Comparison of ENCODE assay signal across 10 cellular contexts in the genomic region with DNA sequence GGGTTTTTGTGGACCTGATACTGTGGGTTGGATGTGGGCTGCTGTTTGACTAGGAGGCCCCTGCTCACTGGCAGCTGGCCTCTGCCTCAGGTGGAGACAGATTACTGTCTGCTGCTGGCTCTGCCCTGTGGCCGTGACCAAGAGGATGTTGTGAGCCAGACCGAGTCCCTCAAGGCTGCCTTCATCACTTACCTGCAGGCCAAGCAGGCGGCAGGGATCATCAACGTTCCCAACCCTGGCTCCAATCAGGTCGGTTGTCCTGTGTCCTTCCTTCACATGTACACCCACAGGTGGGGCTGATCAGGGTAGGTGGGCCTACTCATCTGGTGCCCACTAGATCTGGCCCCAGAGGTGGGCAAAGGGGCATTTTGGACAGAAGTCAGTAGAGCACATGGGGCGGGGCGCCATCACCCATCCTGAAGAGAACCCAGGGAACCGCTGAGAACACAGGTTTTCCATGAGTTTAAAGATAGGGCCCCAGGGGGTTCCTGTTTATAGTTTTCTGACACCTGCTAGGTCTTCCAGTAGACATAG. TPM values are rescaled to one million over a fixed set of nuclear protein-coding genes. Genes with fewer than 3 reads are reported as not detected.
DNase-seq lines count a peak whose midpoint lies in the region; ATAC-seq, FAIRE-seq and TF ChIP-seq lines count a peak whose summit lies in the region.
"Had no signal": no experiment of that assay in that cellular context is flagged by ENCODE, and none has a peak within 500 bp of the region (broad histone marks: within the 10 kb centered on the region; RNA-seq: fewer than 3 reads in every experiment).

No MANE protein-coding gene starts in this region.

- H3K4me3 ChIP-seq in endothelial cell of umbilical vein (replicated peaks in 1 of 3; ENCODE audit: insufficient read depth in 1 of 3, low read depth in 1 of 3, low read length in 3 of 3) (no peak overlapping the region), psoas muscle (no peak overlapping the region)

- dilution Hi-C loops in endothelial cell of umbilical vein (cut with MboI; ENCODE audit: extremely low pct_ligation_motif_present, low sequenced_read_pairs) = no loop called here

- intact Hi-C loops in endothelial cell of umbilical vein (cut with micrococcal nuclease) = loop anchor here (2.0 kb wide), 2 partner anchors 38 to 142 kb away; partner anchors contain the start of gene ZBTB17
- intact Hi-C loops in psoas muscle (cut with DNase I) = no loop called here

- H3K36me3 ChIP-seq in endothelial cell of umbilical vein (ENCODE audit: control insufficient read depth in 2 of 2, extremely low read depth in 1 of 2, insufficient read depth in 2 of 2, low read length in 2 of 2) (peaks cover 19 to 47% of the 10 kb centered on the region in 2 experiments), psoas muscle (ENCODE audit: insufficient read depth in 1 of 2, low read depth in 1 of 2) (peaks cover 5 to 99% of the 10 kb centered on the region in 2 donors)

- POLR2A ChIA-PET in endothelial cell of umbilical vein (lab: Charles Lee) = interaction anchor here (0.7 to 1.5 kb wide), 2 partner anchors 11 to 44 kb away, joined by 4 read pairs; no protein-coding TSS in a partner anchor

- H3K27ac ChIP-seq in C4-2B (peak overlapping the region; percentile 27; the same call in 1 of the 2 replicates), endothelial cell of umbilical vein (ENCODE audit: insufficient read depth, low read depth, low read length) (peak overlapping the region; percentile 27), psoas muscle (peak overlapping the region; percentile 23)

- no peak overlapping the region for H3K4me3 Mint-ChIP-seq in HFFc6

- FAIRE-seq in endothelial cell of umbilical vein (lab: Jason Lieb, UNC) = no peak

- H3K9me3 Mint-ChIP-seq in HFFc6 = no peaks in the 10 kb centered on the region

- H3K4me1 Mint-ChIP-seq in HFFc6 (ENCODE audit: low read depth) = peaks cover 32% of the 10 kb centered on the region

- H3K27me3 ChIP-seq in endothelial cell of umbilical vein (ENCODE audit: control insufficient read depth in 2 of 2, insufficient read depth in 2 of 2, low read length in 2 of 2) = no peaks in the 10 kb centered on the region
- no peaks in the 10 kb centered on the region for H3K27me3 ChIP-seq in psoas muscle (ENCODE audit: insufficient read depth in 3 of 3, low read length in 2 of 3)

- H2AFZ ChIP-seq in endothelial cell of umbilical vein (ENCODE audit: low read depth, low read length) = no peak overlapping the region

- H3K79me2 ChIP-seq in endothelial cell of umbilical vein (ENCODE audit: control insufficient read depth, insufficient read depth, low read length) = no peaks in the 10 kb centered on the region

- H4K20me1 ChIP-seq in endothelial cell of umbilical vein (replicated peaks; ENCODE audit: control insufficient read depth, extremely low read depth, insufficient read depth, low read length) = no peaks in the 10 kb centered on the region

- H3K4me2 ChIP-seq in endothelial cell of umbilical vein (ENCODE audit: insufficient read depth, low read length) = no peak overlapping the region

- peaks cover 16% of the 10 kb centered on the region for H3K27me3 Mint-ChIP-seq in HFFc6 (ENCODE audit: insufficient read depth)

- DNase-seq in HFFc6 (no peak), endothelial cell of umbilical vein (ENCODE audit: low read depth, low spot score) (no peak), psoas muscle (no peak), cerebellum (ENCODE audit: low spot score) (no peak), DMS79 (lab: John Stamatoyannopoulos, UW) (no peak)
- DNase-seq: activated naive CD4-positive, alpha-beta T cell treated with Interleukin-2 at 50 U/mL for 16 hours; Caco-2 had no signal

- no TSS peak for BruUV-seq in endothelial cell of umbilical vein (replicated peaks; lab: Mats Ljungman, UMichigan)

- H3K27ac Mint-ChIP-seq in HFFc6 = peak overlapping the region; percentile 85

- ATAC-seq in psoas muscle (no peak), GM21367 (IDR thresholded peaks at IDR 0.05; ENCODE audit: unreplicated experiment) (no peak), HG03520 (IDR thresholded peaks at IDR 0.05; ENCODE audit: unreplicated experiment) (no peak)

- H3K36me3 Mint-ChIP-seq in HFFc6 (ENCODE audit: low read depth) = peaks cover 31% of the 10 kb centered on the region

- CTCF ChIA-PET in endothelial cell of umbilical vein (lab: Charles Lee) = interaction anchor here (1.2 to 2.0 kb wide), 7 partner anchors 11 to 147 kb away, joined by 3 to 15 read pairs (median 4); partner anchors contain the start of gene ZBTB17

- no peak for TF ChIP-seq CTCF in C4-2B (conservative IDR thresholded peaks at IDR 0.05)
- TF ChIP-seq CTCF in HFFc6 (IDR thresholded peaks at IDR 0.05) = no peak
- TF ChIP-seq CTCF in endothelial cell of umbilical vein (IDR thresholded peaks at IDR 0.05; ENCODE audit: extremely low read depth in 1 of 2, insufficient read depth in 1 of 2, low read depth in 1 of 2, low read length in 2 of 2) = no peak
- no peak for TF ChIP-seq CTCF in psoas muscle (IDR thresholded peaks at IDR 0.05)

- no peaks in the 10 kb centered on the region for H3K9me1 ChIP-seq in endothelial cell of umbilical vein (replicated peaks; ENCODE audit: control insufficient read depth, extremely low read depth, insufficient read depth, low read length)

- no peak overlapping the region for H3K9ac ChIP-seq in endothelial cell of umbilical vein (replicated peaks; ENCODE audit: extremely low read depth, insufficient read depth, low read length)

- H3K4me1 ChIP-seq in endothelial cell of umbilical vein (ENCODE audit: control insufficient read depth, extremely low read depth, insufficient read depth, low read length) = peaks cover 26% of the 10 kb centered on the region
- H3K4me1 ChIP-seq in psoas muscle = peaks cover 17% of the 10 kb centered on the region
- H3K4me1 ChIP-seq: Caco-2 had no signal

- H3K9me3 ChIP-seq in endothelial cell of umbilical vein (replicated peaks; ENCODE audit: control insufficient read depth, insufficient read depth, low read length) = no peaks in the 10 kb centered on the region
- H3K9me3 ChIP-seq in psoas muscle = no peaks in the 10 kb centered on the region
- H3K9me3 ChIP-seq: Caco-2 had no signal

- 90 to 91% (median 90%) methylated on average over 8 of the region's 8 CpGs for WGBS in psoas muscle, 3 donors

- TF ChIP-seq POLR2A in endothelial cell of umbilical vein (IDR thresholded peaks at IDR 0.05; ENCODE audit: low read depth, low read length) = no peak

TF ChIP-seq in endothelial cell of umbilical vein, 7 proteins besides CTCF, POLR2A, EP300 and RAD21:
- TF ChIP-seq, protein P1, sequence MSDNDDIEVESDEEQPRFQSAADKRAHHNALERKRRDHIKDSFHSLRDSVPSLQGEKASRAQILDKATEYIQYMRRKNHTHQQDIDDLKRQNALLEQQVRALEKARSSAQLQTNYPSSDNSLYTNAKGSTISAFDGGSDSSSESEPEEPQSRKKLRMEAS (IDR thresholded peaks at IDR 0.05; ENCODE audit: insufficient read depth, insufficient read length) = no peak
- TF ChIP-seq JUN (IDR thresholded peaks at IDR 0.05; ENCODE audit: borderline replicate concordance, insufficient read depth, insufficient read length, low read depth) (no peak), EZH2 (IDR thresholded peaks at IDR 0.05; ENCODE audit: borderline replicate concordance, low read depth, low read length, severe bottlenecking) (no peak), MYC (IDR thresholded peaks at IDR 0.05; ENCODE audit: low read depth, low read length) (no peak), FOS (IDR thresholded peaks at IDR 0.05; ENCODE audit: borderline replicate concordance, insufficient read depth, low read length) (no peak), GATA2 (IDR thresholded peaks at IDR 0.05; ENCODE audit: insufficient read depth, insufficient read length, low read depth, low read length) (no peak), POLR2AphosphoS5 (IDR thresholded peaks at IDR 0.05; ENCODE audit: insufficient read depth, low read depth, low read length) (no peak)

RNA-seq across cellular contexts. Expression of gene ZBTB17, which starts 37.2 kb away (rescaled TPM):
- total RNA-seq in HFFc6 (2021; fragmentation: NEBNext Ultra II Directional; extraction: Animal tissue kit (Norgen Biotek cat#: 25700)) = 10 to 100 TPM; 22.5 to 25.4 (median 24.1) TPM
- 38.5 and 43.9 TPM in 2 replicates for total RNA-seq in endothelial cell of umbilical vein
- polyA plus RNA-seq in endothelial cell of umbilical vein = 72.7 and 76.2 TPM in 2 replicates
- polyA plus RNA-seq in endothelial cell of umbilical vein (2011; cell fraction: cytosol; rRNA removed) = 42.3 and 47.8 TPM in 2 replicates
- 226 and 245 TPM in 2 replicates for polyA plus RNA-seq in endothelial cell of umbilical vein (2011; cell fraction: nucleus; rRNA removed)
- polyA plus RNA-seq in endothelial cell of umbilical vein (2012) = 27.1 and 29.9 TPM in 2 replicates
- 55.6 and 66.1 TPM in 2 replicates for polyA minus RNA-seq in endothelial cell of umbilical vein
- polyA minus RNA-seq in endothelial cell of umbilical vein (2011; cell fraction: cytosol; rRNA and poly(A)+ RNA removed) = 16.0 TPM
- 49.6 and 75.2 TPM in 2 replicates for polyA minus RNA-seq in endothelial cell of umbilical vein (2011; cell fraction: nucleus; rRNA and poly(A)+ RNA removed)
- 10 to 100 TPM; 23.5 to 29.5 (median 26.2) TPM for total RNA-seq in psoas muscle
- polyA plus RNA-seq in psoas muscle = 10 to 100 TPM; 32.1 to 44.3 (median 34.2) TPM
- total RNA-seq in cerebellum = 30.9 TPM
